In genomic region chr5:83418659-83419321, GRCh38 we compare ENCODE assay signal across 20 cellular contexts.
"Had no signal": no experiment of that assay in that cellular context is flagged by ENCODE, and none has a peak within 500 bp of the region (broad histone marks: within the 10 kb centered on the region; RNA-seq: fewer than 3 reads in every experiment).

No MANE protein-coding gene starts in this region.

- H3K4me3 ChIP-seq: esophagus muscularis mucosa, heart left ventricle, thyroid gland had no signal

- DNase-seq: activated CD4-positive, alpha-beta T cell treated with anti-CD3 and anti-CD28 coated beads for 1 hour; activated CD4-positive, alpha-beta T cell treated with anti-CD3 and anti-CD28 coated beads, Interleukin-2, amount 50 U/mL, for 1 hour; activated gamma-delta T cell treated with Interleukin-2 at 50 U/mL for 16 hours; activated T-cell treated with anti-CD3 and anti-CD28 coated beads, Interleukin-2, amount 50 U/mL, for 1 hour; anterior cingulate cortex; heart left ventricle; left cardiac atrium; right cardiac atrium; stimulated activated CD4-positive, alpha-beta T cell treated with anti-CD3 and anti-CD28 coated beads, Interleukin-1b, Interleukin-23, amount 100 ng/mL, for 48 hours; substantia nigra; T-cell; thyroid gland had no signal

- H3K27ac ChIP-seq: esophagus muscularis mucosa, heart left ventricle, thyroid gland, VCaP had no signal

- H3K9me3 ChIP-seq: esophagus muscularis mucosa, heart left ventricle, thyroid gland had no signal

- H3K27me3 Mint-ChIP-seq: brain, memory B cell had no signal

- H3K4me1 ChIP-seq: esophagus muscularis mucosa, heart left ventricle, thyroid gland had no signal

- H3K4me3 Mint-ChIP-seq: activated naive CD4-positive, alpha-beta T cell treated with anti-CD3 and anti-CD28 coated beads, Interleukin-2, amount 50 U/mL, for 24 hours; memory B cell; stimulated activated naive CD8-positive, alpha-beta T cell treated with anti-CD3 and anti-CD28 coated beads, Interleukin-15, Interleukin-2, amounts not matched to agents 100 ng/mL and 50 ng/mL, for 24 hours; T-cell; T-helper 2 cell treated with Interferon-gamma antibody and Interleukin-4, amounts not matched to agents 5 μg/mL and 100 μg/mL, for 36 hours had no signal

- H3K36me3 Mint-ChIP-seq: activated naive CD4-positive, alpha-beta T cell treated with anti-CD3 and anti-CD28 coated beads, Interleukin-2, amount 50 U/mL, for 24 hours; memory B cell; T-cell had no signal

- H3K27ac Mint-ChIP-seq: activated naive CD4-positive, alpha-beta T cell treated with anti-CD3 and anti-CD28 coated beads, Interleukin-2, amount 50 U/mL, for 24 hours; memory B cell; stimulated activated naive CD8-positive, alpha-beta T cell treated with anti-CD3 and anti-CD28 coated beads, Interleukin-15, Interleukin-2, amounts not matched to agents 100 ng/mL and 50 ng/mL, for 24 hours; T-cell; T-helper 2 cell treated with Interferon-gamma antibody and Interleukin-4, amounts not matched to agents 5 μg/mL and 100 μg/mL, for 36 hours had no signal

- H3K27me3 ChIP-seq: esophagus muscularis mucosa, heart left ventricle, thyroid gland had no signal

- H3K36me3 ChIP-seq: esophagus muscularis mucosa, heart left ventricle, thyroid gland had no signal

- H3K4me1 Mint-ChIP-seq: activated naive CD4-positive, alpha-beta T cell treated with anti-CD3 and anti-CD28 coated beads, Interleukin-2, amount 50 U/mL, for 24 hours; memory B cell; nephron; T-cell had no signal
